29 cellular contexts compared by ENCODE assay signal in genomic region chr1:189706594-189706993, GRCh38.
"Had no signal": no experiment of that assay in that cellular context is flagged by ENCODE, and none has a peak within 500 bp of the region (broad histone marks: within the 10 kb centered on the region; RNA-seq: fewer than 3 reads in every experiment).

No MANE protein-coding gene starts in this region.

- H3K27me3 ChIP-seq: adrenal gland, body of pancreas, esophagus muscularis mucosa, gastroesophageal sphincter had no signal

- H3K9me3 ChIP-seq: adrenal gland, body of pancreas, esophagus muscularis mucosa, gastroesophageal sphincter had no signal

- H3K27ac ChIP-seq: adrenal gland, body of pancreas, esophagus muscularis mucosa, gastroesophageal sphincter had no signal

- H3K4me1 ChIP-seq: adrenal gland, body of pancreas, esophagus muscularis mucosa, gastroesophageal sphincter had no signal

- DNase-seq: activated CD4-positive, alpha-beta memory T cell treated with anti-CD3 and anti-CD28 coated beads for 36 hours; activated CD4-positive, alpha-beta T cell treated with anti-CD3 and anti-CD28 coated beads for 36 hours; activated CD4-positive, alpha-beta T cell treated with anti-CD3 and anti-CD28 coated beads, Interleukin-2, amount 10 ng/mL, durations not matched to agents 24 days and 14 days; activated CD4-positive, CD25-positive, alpha-beta regulatory T cell; activated CD4-positive, CD25-positive, alpha-beta regulatory T cell treated with anti-CD3 and anti-CD28 coated beads, Interleukin-2, amount 50 U/mL, for 72 hours; activated CD8-positive, alpha-beta memory T cell treated with anti-CD3 and anti-CD28 coated beads, Interleukin-2, amount 10 ng/mL, durations not matched to agents 7 days and 5 days; activated CD8-positive, alpha-beta memory T cell treated with anti-CD3 and anti-CD28 coated beads, Interleukin-2, amount 50 U/mL, for 4 hours; activated CD8-positive, alpha-beta T cell treated with anti-CD3 and anti-CD28 coated beads, Interleukin-2, amount 10 ng/mL, durations not matched to agents 7 days and 5 days; activated effector memory CD4-positive, alpha-beta T cell treated with anti-CD3 and anti-CD28 coated beads, Interleukin-2, amount 50 U/mL, for 16 hours; activated naive CD4-positive, alpha-beta T cell treated with anti-CD3 and anti-CD28 coated beads for 36 hours; activated naive CD8-positive, alpha-beta T cell treated with anti-CD3 and anti-CD28 coated beads for 36 hours; activated naive CD8-positive, alpha-beta T cell treated with anti-CD3 and anti-CD28 coated beads, Interleukin-2, amount 50 U/mL, for 24 hours; activated T-cell treated with anti-CD3 and anti-CD28 coated beads, Interleukin-2, amount 50 U/mL, for 1 hour; activated T-cell treated with anti-CD3 and anti-CD28 coated beads, Interleukin-2, amount 50 U/mL, for 48 hours; adrenal gland; amygdala; aorta; body of pancreas; caudate nucleus; cortex of kidney; dermis blood vessel endothelial cell; effector CD4-positive, alpha-beta T cell; effector memory CD8-positive, alpha-beta T cell; erythroblast; foreskin melanocyte; head of caudate nucleus; T-helper 2 cell had no signal

- H3K36me3 ChIP-seq: adrenal gland, esophagus muscularis mucosa, gastroesophageal sphincter had no signal

- H3K4me3 ChIP-seq: adrenal gland, body of pancreas, esophagus muscularis mucosa, gastroesophageal sphincter had no signal
